ENCODE assay signal across 20 cellular contexts in the genomic region with DNA sequence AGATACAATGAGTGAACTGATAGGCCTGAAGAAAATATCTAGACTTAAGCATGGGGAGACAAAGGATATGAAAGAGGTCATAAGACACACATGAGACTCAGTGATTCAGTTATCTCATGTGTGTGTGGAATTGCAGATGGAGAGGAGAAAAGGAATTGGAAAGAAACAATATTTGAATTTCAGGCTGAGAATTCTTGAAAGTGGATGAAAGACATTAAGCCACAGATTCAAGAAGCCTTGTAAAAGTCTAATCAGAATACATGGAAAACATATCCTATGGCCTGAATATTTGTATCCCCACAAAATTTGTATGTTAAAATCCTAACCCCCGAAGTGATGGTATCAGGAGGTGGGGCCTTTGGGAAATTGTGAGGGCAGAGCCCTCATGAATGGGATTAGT. TPM values are rescaled to one million over a fixed set of nuclear protein-coding genes. Genes with fewer than 3 reads are reported as not detected.
DNase-seq lines count a peak whose midpoint lies in the region; FAIRE-seq and TF ChIP-seq lines count a peak whose summit lies in the region.
"Had no signal": no experiment of that assay in that cellular context is flagged by ENCODE, and none has a peak within 500 bp of the region (broad histone marks: within the 10 kb centered on the region; RNA-seq: fewer than 3 reads in every experiment).

No MANE protein-coding gene starts in this region.

- H3K4me3 ChIP-seq in HEK293 (ENCODE audit: low read depth, low read length): no peak overlapping the region
- H3K4me3 ChIP-seq: A549; BLaER1 treated with 17β-estradiol and CSF1 and Interleukin-3, amounts not matched to agents 10 nM and 100 nM had no signal

- TF ChIP-seq CTCF in HEK293 (tag by site-specific recombination; IDR thresholded peaks at IDR 0.05): no peak

- FAIRE-seq in GM19239 (lab: Jason Lieb, UNC) (peak; percentile 37), GM12892 (lab: Jason Lieb, UNC) (no peak)
- FAIRE-seq: A549, D721Med, G401.6, GM12891, GM18507 had no signal

- no peak overlapping the region for H3K27ac ChIP-seq in HEK293 (ENCODE audit: extremely low read depth, low read depth, low read length)
- H3K27ac ChIP-seq: 22Rv1; A549; BLaER1 treated with 17β-estradiol and CSF1 and Interleukin-3, amounts not matched to agents 10 nM and 100 nM; C4-2B had no signal

- no peaks in the 10 kb centered on the region for H3K36me3 ChIP-seq in HEK293 (ENCODE audit: control insufficient read depth in 2 of 2, insufficient read depth in 1 of 2, low read length in 2 of 2)
- H3K36me3 ChIP-seq: BLaER1 treated with 17β-estradiol and CSF1 and Interleukin-3, amounts not matched to agents 10 nM and 100 nM had no signal

- no peaks in the 10 kb centered on the region for H3K4me1 ChIP-seq in HEK293 (ENCODE audit: control insufficient read depth, insufficient read depth, low read length)
- H3K4me1 ChIP-seq: A549, Caco-2 had no signal

- POLR2A ChIA-PET in HEK293 (lab: Yijun Ruan, JAX): no interaction called here

- TF ChIP-seq POLR2A in GM12892 (IDR thresholded peaks at IDR 0.05; ENCODE audit: low read depth, low read length): no peak

- CTCF ChIA-PET in HEK293 (lab: Yijun Ruan, JAX): no interaction called here

- DNase-seq in GM19239 (ENCODE audit: insufficient read length, low spot score): no peak
- DNase-seq in renal cortical epithelial cell (ENCODE audit: low read depth): peak; percentile 4
- no peak for DNase-seq in stimulated activated CD8-positive, alpha-beta memory T cell treated with anti-CD3 and anti-CD28 coated beads, Interleukin-4, amount 100 ng/mL, for 48 hours
- no peak for DNase-seq in GM12892 (ENCODE audit: insufficient read length)
- DNase-seq: AML-193; Caco-2; Calu3; CD4-positive, alpha-beta T cell; CD8-positive, alpha-beta T cell; DMS79 treated with DMSO at 0.1 percent for 48 hours; GF-D8 had no signal

- H3K9me3 ChIP-seq in HEK293 (ENCODE audit: control insufficient read depth, insufficient read depth, low read depth, low read length): no peaks in the 10 kb centered on the region
- H3K9me3 ChIP-seq: A549, Caco-2 had no signal

TF ChIP-seq in HEK293, 187 proteins besides CTCF, POLR2A, EP300 and RAD21:
- TF ChIP-seq ZNF174 (tag by site-specific recombination; IDR thresholded peaks at IDR 0.05) (no peak), ZNF558 (tag by site-specific recombination; IDR thresholded peaks at IDR 0.05) (peak; percentile 99), KLF16 (tag by site-specific recombination; IDR thresholded peaks at IDR 0.05) (no peak)
TF ChIP-seq in HEK293: peak in this region for 1.

RNA-seq across cellular contexts. Expression of a gene that starts 28.3 kb away (rescaled TPM):
- total RNA-seq in renal cortical epithelial cell: 2.1 and 4.5 TPM in 2 replicates
- not detected for polyA plus RNA-seq in GM12892 (2012; ENCODE audit: missing spikeins)
